22 cellular contexts compared by ENCODE assay signal in the genomic region with DNA sequence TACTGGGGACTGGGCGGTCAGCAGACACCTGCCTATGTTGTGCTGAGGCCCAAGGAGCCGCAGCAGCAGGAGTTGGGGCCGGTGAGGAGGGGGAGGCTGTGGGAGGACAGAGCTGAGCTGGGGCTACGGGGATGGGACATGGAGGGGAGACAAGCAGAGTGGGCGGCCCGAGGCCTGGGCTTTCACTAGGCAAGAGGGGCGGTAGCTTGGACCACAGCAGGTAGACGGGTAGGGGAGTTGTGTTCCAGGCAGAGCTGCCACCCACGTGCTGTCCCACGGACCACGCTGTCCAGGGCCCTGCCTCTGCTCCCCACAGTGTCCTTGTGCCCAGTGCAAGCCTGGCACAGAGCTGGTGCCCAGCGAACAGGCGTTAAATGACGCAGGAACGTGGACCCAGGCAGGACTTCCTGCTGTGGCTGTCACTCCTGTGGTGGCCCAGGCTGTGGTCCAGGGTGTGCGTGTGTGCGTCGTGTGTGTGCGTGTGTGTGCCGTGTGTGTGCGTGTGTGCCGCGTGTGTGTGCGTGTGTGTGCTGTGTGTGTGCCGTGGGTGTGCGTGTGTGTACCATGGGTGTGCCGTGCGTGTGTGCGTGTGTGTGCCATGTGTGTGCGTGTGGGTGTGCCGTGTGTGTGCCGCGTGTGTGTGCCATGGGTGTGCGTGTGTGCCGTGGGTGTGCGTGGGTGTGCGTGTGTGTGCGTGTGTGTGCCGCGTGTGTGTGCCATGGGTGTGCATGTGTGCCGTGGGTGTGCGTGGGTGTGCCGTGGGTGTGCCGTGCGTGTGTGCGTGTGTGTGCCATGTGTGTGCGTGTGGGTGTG. TPM values are rescaled to one million over a fixed set of nuclear protein-coding genes. Genes with fewer than 3 reads are reported as not detected.
DNase-seq lines count a peak whose midpoint lies in the region; ATAC-seq, FAIRE-seq and TF ChIP-seq lines count a peak whose summit lies in the region.
"Had no signal": no experiment of that assay in that cellular context is flagged by ENCODE, and none has a peak within 500 bp of the region (broad histone marks: within the 10 kb centered on the region; RNA-seq: fewer than 3 reads in every experiment).

No MANE protein-coding gene starts in this region.

- TF ChIP-seq CTCF in BE2C (IDR thresholded peaks at IDR 0.05; ENCODE audit: low read depth, low read length): no peak
- TF ChIP-seq CTCF in GM12878 (IDR thresholded peaks at IDR 0.05 in 2 of 3, conservative IDR thresholded peaks at IDR 0.05 in 1 of 3; ENCODE audit: control insufficient read depth in 2 of 3, extremely low read depth in 1 of 3, insufficient read depth in 1 of 3, low read depth in 3 of 3, low read length in 3 of 3): no peak

- TF ChIP-seq RAD21 in GM12878 (IDR thresholded peaks at IDR 0.05; ENCODE audit: insufficient read depth, low read depth, low read length): no peak

- no peaks in the 10 kb centered on the region for H3K79me2 ChIP-seq in GM12878 (ENCODE audit: control insufficient read depth, insufficient read depth, low read length)

- H3K4me2 ChIP-seq in GM12878 (ENCODE audit: control insufficient read depth, insufficient read depth) (no peak overlapping the region), mesenchymal stem cell (ENCODE audit: low read length, poor library complexity, severe bottlenecking) (no peak overlapping the region)
- H3K4me2 ChIP-seq: PC-9, smooth muscle cell had no signal

- H3K36me3 ChIP-seq in BE2C: no peaks in the 10 kb centered on the region
- no peaks in the 10 kb centered on the region for H3K36me3 ChIP-seq in GM12878 (ENCODE audit: control insufficient read depth in 2 of 2, insufficient read depth in 2 of 2, low read length in 1 of 2)
- peaks cover 7 to 59% of the 10 kb centered on the region in 2 experiments for H3K36me3 ChIP-seq in mesenchymal stem cell (ENCODE audit: control insufficient read depth in 1 of 2, insufficient read depth in 2 of 2, low read depth in 1 of 2, low read length in 2 of 2)
- H3K36me3 ChIP-seq in HAP-1 (replicated peaks): no peaks in the 10 kb centered on the region
- H3K36me3 ChIP-seq: SJCRH30 had no signal

- in situ Hi-C loops in GM12878 (cut with MboI) (no loop called here), HAP-1 (cut with MboI; ENCODE audit: low sequenced_read_pairs) (no loop called here)

- no peak overlapping the region for H2AK5ac ChIP-seq in mesenchymal stem cell (ENCODE audit: low read length, severe bottlenecking)

- FAIRE-seq in GM12891 (lab: Jason Lieb, UNC) (peak; percentile 90), GM12878 (lab: Jason Lieb, UNC) (no peak)
- FAIRE-seq: frontal cortex had no signal

- H3K23ac ChIP-seq in mesenchymal stem cell (ENCODE audit: low read length in 2 of 2): no peak overlapping the region

- H3K27ac ChIP-seq in GM12878 (ENCODE audit: control insufficient read depth, insufficient read depth) (no peak overlapping the region), mesenchymal stem cell (ENCODE audit: low read length, poor library complexity, severe bottlenecking) (no peak overlapping the region)
- H3K27ac ChIP-seq: PC-9, upper lobe of left lung had no signal

- no peak overlapping the region for H2BK15ac ChIP-seq in mesenchymal stem cell (ENCODE audit: low read depth, poor library complexity, severe bottlenecking)

- peak overlapping the region; percentile 35 for H4K91ac ChIP-seq in mesenchymal stem cell (ENCODE audit: low read length)

- H3K9me3 ChIP-seq in BE2C (no peaks in the 10 kb centered on the region), GM12878 (replicated peaks; ENCODE audit: control insufficient read depth, insufficient read depth, low read length) (no peaks in the 10 kb centered on the region), mesenchymal stem cell (ENCODE audit: control insufficient read depth, low read length) (no peaks in the 10 kb centered on the region), HAP-1 (no peaks in the 10 kb centered on the region)
- H3K9me3 ChIP-seq: SJCRH30, upper lobe of left lung had no signal

- H3K27me3 ChIP-seq in BE2C: no peaks in the 10 kb centered on the region
- H3K27me3 ChIP-seq in GM12878 (replicated peaks in 1 of 2; ENCODE audit: control insufficient read depth in 2 of 2, insufficient read depth in 2 of 2, low read length in 1 of 2): no peaks in the 10 kb centered on the region; a peak in 3 of 4 replicates
- H3K27me3 ChIP-seq in mesenchymal stem cell (ENCODE audit: control insufficient read depth in 1 of 2, insufficient read depth in 1 of 2, low read length in 2 of 2): no peaks in the 10 kb centered on the region
- H3K27me3 ChIP-seq in HAP-1 (ENCODE audit: low read depth): no peaks in the 10 kb centered on the region
- H3K27me3 ChIP-seq: upper lobe of left lung had no signal

- H2BK120ac ChIP-seq in mesenchymal stem cell (ENCODE audit: low read depth, low read length): no peak overlapping the region

- no peak overlapping the region for H4K8ac ChIP-seq in mesenchymal stem cell (ENCODE audit: low read length)

- no TSS peak for BruUV-seq in GM12878 (replicated peaks; lab: Mats Ljungman, UMichigan)

- H2AFZ ChIP-seq in GM12878 (ENCODE audit: control insufficient read depth, low read depth, low read length): no peak overlapping the region
- no peak overlapping the region for H2AFZ ChIP-seq in mesenchymal stem cell (ENCODE audit: low read depth, low read length)
- H2AFZ ChIP-seq: PC-9 had no signal

- no peak for TF ChIP-seq POLR2A in GM12891 (IDR thresholded peaks at IDR 0.05; ENCODE audit: low read depth, low read length)
- no peak for TF ChIP-seq POLR2A in GM12878 (IDR thresholded peaks at IDR 0.05; ENCODE audit: low read depth, low read length)

- H3K4me3 ChIP-seq in BE2C (ENCODE audit: low read depth, low read length) (no peak overlapping the region), GM12878 (no peak overlapping the region), mesenchymal stem cell (ENCODE audit: insufficient read depth in 1 of 2, low read depth in 1 of 2, low read length in 2 of 2) (peak overlapping the region in 1 of 2 experiments; percentile 1), HAP-1 (no peak overlapping the region)
- H3K4me3 ChIP-seq: PC-9, SJCRH30, smooth muscle cell, upper lobe of left lung had no signal

- ATAC-seq in GM12878: no peak
- ATAC-seq in esophagus mucosa: no peak
- no peak for ATAC-seq in HG02981 (IDR thresholded peaks at IDR 0.05; ENCODE audit: unreplicated experiment)

- H3K79me1 ChIP-seq in mesenchymal stem cell (replicated peaks; ENCODE audit: low read length, poor library complexity, severe bottlenecking): peaks cover 60% of the 10 kb centered on the region

- DNase-seq in BE2C: peak; percentile 12
- DNase-seq in GM12891 (ENCODE audit: insufficient read length, low spot score): no peak
- DNase-seq in GM12878 (ENCODE audit: low read depth, low spot score): no peak
- no peak for DNase-seq in mesenchymal stem cell
- DNase-seq in NCI-H2107 treated with DMSO at 0.1 percent for 48 hours (lab: John Stamatoyannopoulos, UW; ENCODE audit: unreplicated experiment): no peak
- no peak for DNase-seq in HAP-1 (ENCODE audit: low spot score in 2 of 2)
- DNase-seq: activated CD4-positive, alpha-beta T cell treated with anti-CD3 and anti-CD28 coated beads, Interleukin-2, amount 10 ng/mL, durations not matched to agents 24 days and 14 days; activated effector memory CD4-positive, alpha-beta T cell treated with anti-CD3 and anti-CD28 coated beads, Interleukin-2, amount 50 U/mL, for 16 hours; CD8-positive, alpha-beta memory T cell; erythroblast; KBM-7; NCI-H187 treated with DMSO at 0.1 percent for 48 hours; NCI-H345; nephron progenitor cell; stimulated activated CD4-positive, alpha-beta T cell treated with anti-CD3 and anti-CD28 coated beads, Interleukin-4, amount 100 ng/mL, for 4 hours had no signal

- intact Hi-C loops in GM12878 (cut with micrococcal nuclease; ENCODE audit: unreplicated experiment): no loop called here

- no peak overlapping the region for H2BK12ac ChIP-seq in mesenchymal stem cell (ENCODE audit: low read length in 2 of 2)

- RAD21 ChIA-PET in GM12878 (lab: Charles Lee; ENCODE audit: unreplicated experiment): no interaction called here

- WGBS in GM12878 (ENCODE audit: insufficient coverage, insufficient replicate concordance, low lambda C conversion rate, missing lambda C conversion rate): 80% methylated on average over 25 of the region's 47 CpGs
- 93% methylated on average over 40 of the region's 47 CpGs for WGBS in mesenchymal stem cell

- SMC1A ChIA-PET in GM12878 (lab: Charles Lee; ENCODE audit: uncharacterized antibody, unreplicated experiment): no interaction called here

- no peaks in the 10 kb centered on the region; the same call in 1 of the 2 replicates for H4K20me1 ChIP-seq in GM12878 (ENCODE audit: control insufficient read depth, insufficient read depth)

- H3K4me1 ChIP-seq in BE2C (peaks cover 4% of the 10 kb centered on the region), GM12878 (ENCODE audit: control insufficient read depth, insufficient read depth, low read length) (no peaks in the 10 kb centered on the region), mesenchymal stem cell (ENCODE audit: control insufficient read depth, insufficient read depth, low read depth, low read length) (peaks cover 57% of the 10 kb centered on the region), HAP-1 (peaks cover under 1% of the 10 kb centered on the region; the same call in 1 of the 2 replicates)
- H3K4me1 ChIP-seq: SJCRH30 had no signal

- peak overlapping the region in 1 of 2 experiments; percentile 35 for H3K18ac ChIP-seq in mesenchymal stem cell (ENCODE audit: low read depth in 1 of 2, low read length in 2 of 2)

- peak overlapping the region in 1 of 2 experiments; percentile 56 for H3K14ac ChIP-seq in mesenchymal stem cell (ENCODE audit: low read length in 2 of 2)

- H3K9ac ChIP-seq in GM12878 (ENCODE audit: control insufficient read depth, insufficient read depth, low read length) (no peak overlapping the region), mesenchymal stem cell (ENCODE audit: low read length) (no peak overlapping the region)

- no peak overlapping the region for H2BK5ac ChIP-seq in mesenchymal stem cell (ENCODE audit: low read depth, low read length, poor library complexity, severe bottlenecking)

- no peak overlapping the region for H3K4ac ChIP-seq in mesenchymal stem cell (ENCODE audit: low read depth in 1 of 2, low read length in 2 of 2)

- CTCF ChIA-PET in GM12878 (lab: Yijun Ruan, JAX): no interaction called here

- POLR2A ChIA-PET in GM12878 (lab: Charles Lee): interaction anchor here (0.5 kb wide), 1 partner anchor 50 kb away, joined by 3 read pairs; no protein-coding TSS in a partner anchor

- TF ChIP-seq EP300 in GM12878 (IDR thresholded peaks at IDR 0.05; ENCODE audit: borderline replicate concordance in 1 of 2, control insufficient read depth in 1 of 2, low read depth in 2 of 2, low read length in 2 of 2): no peak

RNA-seq across cellular contexts. Expression of a gene that starts 6.8 kb away (rescaled TPM):
- 3.4 TPM for polyA plus RNA-seq in BE2C (2012; ENCODE audit: insufficient read depth, insufficient read length, low read depth)
- polyA plus RNA-seq in GM12891 (2012; ENCODE audit: low read depth, missing spikeins): 0.06 TPM
- total RNA-seq in GM12878 (2013; cell fraction: nucleolus; rRNA removed): 0.24 and 0.48 TPM in 2 replicates
- 0.06 and 0.16 TPM in 2 replicates for total RNA-seq in GM12878 (2014; rRNA removed)
- 0.04 and 0.05 TPM in 2 replicates for total RNA-seq in GM12878 (2014; rRNA removed; fragmentation: Illumina TruSeq; extraction: Trizol)
- total RNA-seq in GM12878 (2021): 0.44 and 0.51 TPM in 2 replicates
- polyA plus RNA-seq in GM12878 (2011; ENCODE audit: low read depth): 0.03 TPM
- polyA plus RNA-seq in GM12878 (2011; rRNA removed): 0.03 TPM in 1 of 2 replicates, not detected in the other
- polyA plus RNA-seq in GM12878 (2011; cell fraction: cytosol; rRNA removed): 0.03 and 0.04 TPM in 2 replicates
- polyA plus RNA-seq in GM12878 (2011; cell fraction: nucleus; rRNA removed): 0.10 and 0.16 TPM in 2 replicates
- 0.12 and 0.14 TPM in 2 replicates for polyA plus RNA-seq in GM12878 (2012)
- 0.01 TPM in 1 of 2 replicates, not detected in the other for polyA plus RNA-seq in GM12878 (2014; fragmentation: Illumina TruSeq; extraction: Trizol)
- polyA plus RNA-seq in GM12878 (2014; fragmentation: Nextera tagmentation; extraction: Ambion mirVana): not detected
- polyA plus RNA-seq in GM12878 (2014; rRNA removed): 0.12 and 0.24 TPM in 2 replicates
- polyA plus RNA-seq in GM12878 (2016; fragmentation: Nextera tagmentation; extraction: Ambion mirVana): not detected
- polyA minus RNA-seq in GM12878 (2011; rRNA and poly(A)+ RNA removed): not detected in 2 replicates
- polyA minus RNA-seq in GM12878 (2011; cell fraction: cytosol; rRNA and poly(A)+ RNA removed): 0.31 and 0.40 TPM in 2 replicates
- under 0.01 and 0.29 TPM in 2 replicates for polyA minus RNA-seq in GM12878 (2011; cell fraction: nucleus; rRNA and poly(A)+ RNA removed)
- 11.4 TPM for polyA plus RNA-seq in mesenchymal stem cell (2013, experiment 1 of 2)
- polyA plus RNA-seq in mesenchymal stem cell (2013, experiment 2 of 2): 11.1 TPM
- 28.1 TPM for total RNA-seq in esophagus mucosa
- polyA plus RNA-seq: CD8-positive, alpha-beta memory T cell had no signal

RNA-seq across cellular contexts. Expression of a gene that starts 52.8 kb away (rescaled TPM):
- 1.9 TPM for polyA plus RNA-seq in BE2C (2012; ENCODE audit: insufficient read depth, insufficient read length, low read depth)
- polyA plus RNA-seq in GM12891 (2012; ENCODE audit: low read depth, missing spikeins): 22.8 TPM
- 0.69 and 2.0 TPM in 2 replicates for total RNA-seq in GM12878 (2013; cell fraction: nucleolus; rRNA removed)
- 32.1 and 43.2 TPM in 2 replicates for total RNA-seq in GM12878 (2014; rRNA removed)
- 7.2 and 9.1 TPM in 2 replicates for total RNA-seq in GM12878 (2014; rRNA removed; fragmentation: Illumina TruSeq; extraction: Trizol)
- 54.3 and 57.7 TPM in 2 replicates for total RNA-seq in GM12878 (2021)
- 4.2 TPM for polyA plus RNA-seq in GM12878 (2011; ENCODE audit: low read depth)
- polyA plus RNA-seq in GM12878 (2011; rRNA removed): 0.04 and 0.20 TPM in 2 replicates
- polyA plus RNA-seq in GM12878 (2011; cell fraction: cytosol; rRNA removed): 0.21 and 0.40 TPM in 2 replicates
- polyA plus RNA-seq in GM12878 (2011; cell fraction: nucleus; rRNA removed): 0.57 and 0.69 TPM in 2 replicates
- polyA plus RNA-seq in GM12878 (2012): 11.8 and 20.1 TPM in 2 replicates
- 2.7 and 5.3 TPM in 2 replicates for polyA plus RNA-seq in GM12878 (2014; fragmentation: Illumina TruSeq; extraction: Trizol)
- polyA plus RNA-seq in GM12878 (2014; fragmentation: Nextera tagmentation; extraction: Ambion mirVana): under 1 TPM; 0.27 to 0.37 TPM
- polyA plus RNA-seq in GM12878 (2014; rRNA removed): 36.3 and 46.7 TPM in 2 replicates
- 10 to 100 TPM; 10.6 to 13.0 TPM for polyA plus RNA-seq in GM12878 (2016; fragmentation: Nextera tagmentation; extraction: Ambion mirVana)
- 0.31 TPM in 1 of 2 replicates, not detected in the other for polyA minus RNA-seq in GM12878 (2011; rRNA and poly(A)+ RNA removed)
- polyA minus RNA-seq in GM12878 (2011; cell fraction: cytosol; rRNA and poly(A)+ RNA removed): not detected in 2 replicates
- 0.38 TPM in 1 of 2 replicates, not detected in the other for polyA minus RNA-seq in GM12878 (2011; cell fraction: nucleus; rRNA and poly(A)+ RNA removed)
- 0.01 TPM for polyA plus RNA-seq in mesenchymal stem cell (2013, experiment 1 of 2)
- polyA plus RNA-seq in mesenchymal stem cell (2013, experiment 2 of 2): not detected
- 0.80 TPM for total RNA-seq in esophagus mucosa
- total RNA-seq: PC-9, SJCRH30 had no signal
- polyA plus RNA-seq: CD8-positive, alpha-beta memory T cell had no signal

Comparison
In these comparisons a context has a peak if more than half of its experiments do, and no peak if none do; other contexts are left out.
1. RNA of a gene that starts 6.8 kb away (total RNA-seq): 28.1 TPM in esophagus mucosa (single experiment); 0.04 to 0.51 TPM in GM12878; every median in the first group is over 10 times any median in the second.